ENCODE assay signal across 11 cellular contexts in the genomic region with DNA sequence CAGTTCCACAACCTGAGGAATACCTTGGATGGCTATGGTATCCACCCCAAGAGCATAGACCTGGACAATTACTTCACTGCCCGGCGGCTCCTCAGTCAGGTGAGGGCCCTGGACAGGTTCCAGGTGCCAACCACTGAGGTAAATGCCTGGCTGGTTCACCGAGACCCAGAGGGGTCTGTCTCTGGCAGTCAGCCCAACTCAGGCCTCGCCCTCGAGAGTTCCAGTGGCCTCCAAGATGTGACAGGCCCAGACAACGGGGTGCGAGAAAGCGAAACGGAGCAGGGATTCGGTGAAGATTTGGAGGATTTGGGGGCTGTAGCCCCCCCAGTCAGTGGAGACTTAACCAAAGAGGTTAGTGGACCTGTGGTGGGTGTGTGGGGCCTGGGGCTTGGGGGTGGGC. TPM values are rescaled to one million over a fixed set of nuclear protein-coding genes. Genes with fewer than 3 reads are reported as not detected.
DNase-seq lines count a peak whose midpoint lies in the region; ATAC-seq, FAIRE-seq and TF ChIP-seq lines count a peak whose summit lies in the region.
"Had no signal": no experiment of that assay in that cellular context is flagged by ENCODE, and none has a peak within 500 bp of the region (broad histone marks: within the 10 kb centered on the region; RNA-seq: fewer than 3 reads in every experiment).

No MANE protein-coding gene starts in this region.

- H3K4me3 ChIP-seq in K562 (no peak overlapping the region), right lobe of liver (peak overlapping the region in 2 of 3 donors; percentile 15 to 83), thoracic aorta (peak overlapping the region; percentile 88)

- no peak for TF ChIP-seq EP300 in K562 (IDR thresholded peaks at IDR 0.05; ENCODE audit: low read length)

- TF ChIP-seq POLR2A in K562 (conservative IDR thresholded peaks at IDR 0.05) (no peak), right lobe of liver (IDR thresholded peaks at IDR 0.05) (no peak)

- POLR2A ChIA-PET in K562 (lab: Yijun Ruan, JAX), result interaction anchor here (9.0 kb wide), 1 partner anchor 16 kb away, joined by 53 read pairs; no protein-coding TSS in a partner anchor

- in situ Hi-C loops in K562 (cut with MboI), result no loop called here

- CTCF ChIA-PET in activated CD8-positive, alpha-beta memory T cell treated with anti-CD3 and anti-CD28 coated beads, Interleukin-2, amount 10 ng/mL, durations not matched to agents 7 days and 5 days (lab: Charles Lee), result interaction anchor here (10.7 kb wide), 1 partner anchor 23 kb away, joined by 99 read pairs; no protein-coding TSS in a partner anchor
- CTCF ChIA-PET in K562 (lab: Yijun Ruan, JAX; ENCODE audit: low intra/inter-chr PET ratio), result no interaction called here

- WGBS in K562 (ENCODE audit: insufficient coverage, low coverage, missing lambda C conversion rate), result 87% methylated on average over 10 of the region's 10 CpGs
- 39% methylated on average over 7 of the region's 10 CpGs for WGBS in right lobe of liver (ENCODE audit: insufficient coverage, low coverage, low lambda C conversion rate, missing lambda C conversion rate)

- H3K9me3 ChIP-seq in K562 (replicated peaks; ENCODE audit: control insufficient read depth, insufficient read depth, low read depth, low read length) (no peaks in the 10 kb centered on the region), right lobe of liver (no peaks in the 10 kb centered on the region), thoracic aorta (no peaks in the 10 kb centered on the region)

- peaks cover 41% of the 10 kb centered on the region for H3K36me3 Mint-ChIP-seq in activated CD8-positive, alpha-beta memory T cell treated with anti-CD3 and anti-CD28 coated beads, Interleukin-2, amount 10 ng/mL, durations not matched to agents 7 days and 5 days

- ATAC-seq in activated CD8-positive, alpha-beta memory T cell treated with anti-CD3 and anti-CD28 coated beads, Interleukin-2, amount 10 ng/mL, durations not matched to agents 7 days and 5 days, result no peak
- ATAC-seq in K562 (no peak), right lobe of liver (no peak), thoracic aorta (ENCODE audit: insufficient number of reproducible peaks, low FRiP score, low read depth) (no peak), GM19452 (IDR thresholded peaks at IDR 0.05; ENCODE audit: unreplicated experiment) (no peak), GM18867 (IDR thresholded peaks at IDR 0.05; ENCODE audit: unreplicated experiment) (no peak)
- ATAC-seq: activated CD4-positive, CD25-positive, alpha-beta regulatory T cell treated with anti-CD3 and anti-CD28 coated beads, Interleukin-2, amount 50 U/mL, for 24 hours had no signal

- no TSS peak for BruUV-seq in K562 (replicated peaks; lab: Mats Ljungman, UMichigan)

- H3K27ac ChIP-seq in K562 (ENCODE audit: extremely low read depth, low read depth, low read length) (peak overlapping the region; percentile 54; the same call in 2 of the 3 replicates), right lobe of liver (peak overlapping the region; percentile 62 to 96 (median 91)), thoracic aorta (peak overlapping the region; percentile 93 to 95)

- no peak for FAIRE-seq in K562 (lab: Jason Lieb, UNC)
- FAIRE-seq: frontal cortex had no signal

- no peak overlapping the region for H3K4me3 Mint-ChIP-seq in activated CD8-positive, alpha-beta memory T cell treated with anti-CD3 and anti-CD28 coated beads, Interleukin-2, amount 10 ng/mL, durations not matched to agents 7 days and 5 days

- intact Hi-C loops in K562 (cut with micrococcal nuclease) (no loop called here), right lobe of liver (cut with DNase I) (no loop called here)

- no peak overlapping the region for H2AFZ ChIP-seq in K562 (ENCODE audit: low read depth, low read length)

- H3K79me2 ChIP-seq in K562 (ENCODE audit: control insufficient read depth, insufficient read depth, low read length), result peaks cover 94% of the 10 kb centered on the region

- peak overlapping the region; percentile 53; the same call in 1 of the 2 replicates for H3K4me2 ChIP-seq in K562 (ENCODE audit: insufficient read depth, low read length)

- peak overlapping the region; percentile 4 to 23; a peak in 3 of 4 replicates for H3K9ac ChIP-seq in K562 (ENCODE audit: insufficient read depth in 1 of 2, low read depth in 2 of 2, low read length in 2 of 2)

- TF ChIP-seq CTCF in K562 (IDR thresholded peaks at IDR 0.05 in 2 of 3, conservative IDR thresholded peaks at IDR 0.05 in 1 of 3; ENCODE audit: insufficient read depth in 2 of 3, low read depth in 1 of 3, low read length in 3 of 3) (no peak), right lobe of liver (IDR thresholded peaks at IDR 0.05) (no peak), thoracic aorta (IDR thresholded peaks at IDR 0.05) (no peak)

- H3K36me3 ChIP-seq in K562 (ENCODE audit: control insufficient read depth, insufficient read depth, low read length), result peaks cover 57% of the 10 kb centered on the region
- peaks cover 0 to 15% (median 1%) of the 10 kb centered on the region in 4 donors for H3K36me3 ChIP-seq in right lobe of liver
- peaks cover 5% of the 10 kb centered on the region for H3K36me3 ChIP-seq in thoracic aorta

- H3K4me1 Mint-ChIP-seq in activated CD8-positive, alpha-beta memory T cell treated with anti-CD3 and anti-CD28 coated beads, Interleukin-2, amount 10 ng/mL, durations not matched to agents 7 days and 5 days, result peaks cover 70% of the 10 kb centered on the region

- no peak for TF ChIP-seq RAD21 in K562 (CRISPR knock-in tag; conservative IDR thresholded peaks at IDR 0.05 in 1 of 2, IDR thresholded peaks at IDR 0.05 in 1 of 2)

- H3K27ac Mint-ChIP-seq in activated CD8-positive, alpha-beta memory T cell treated with anti-CD3 and anti-CD28 coated beads, Interleukin-2, amount 10 ng/mL, durations not matched to agents 7 days and 5 days, result peak overlapping the region; percentile 62

- peaks cover 13% of the 10 kb centered on the region for H3K9me1 ChIP-seq in K562 (ENCODE audit: control insufficient read depth, insufficient read depth, low read length)

- no peaks in the 10 kb centered on the region for H3K27me3 ChIP-seq in K562 (ENCODE audit: control insufficient read depth in 2 of 2, insufficient read depth in 2 of 2, low read length in 2 of 2)
- no peaks in the 10 kb centered on the region for H3K27me3 ChIP-seq in right lobe of liver
- no peaks in the 10 kb centered on the region for H3K27me3 ChIP-seq in thoracic aorta (replicated peaks; ENCODE audit: insufficient read depth)

- peaks cover 60 to 64% of the 10 kb centered on the region in 2 experiments for H3K4me1 ChIP-seq in K562 (replicated peaks in 1 of 2; ENCODE audit: control insufficient read depth in 2 of 2, insufficient read depth in 2 of 2, low read length in 2 of 2)
- peaks cover 2 to 69% (median 28%) of the 10 kb centered on the region in 4 donors for H3K4me1 ChIP-seq in right lobe of liver
- H3K4me1 ChIP-seq in thoracic aorta (ENCODE audit: control insufficient read depth in 1 of 2, low read depth in 2 of 2), result peaks cover 59 to 78% of the 10 kb centered on the region in 2 donors

- DNase-seq in activated CD8-positive, alpha-beta memory T cell treated with anti-CD3 and anti-CD28 coated beads, Interleukin-2, amount 10 ng/mL, durations not matched to agents 7 days and 5 days, result no peak
- DNase-seq in activated CD8-positive, alpha-beta memory T cell treated with anti-CD3 and anti-CD28 coated beads, Interleukin-2, amount 50 U/mL, for 48 hours, result no peak
- DNase-seq in K562 (ENCODE audit: extremely low read depth in 1 of 4, low spot score in 3 of 4), result no peak
- DNase-seq in right lobe of liver, result peak in 1 of 3 donors; percentile 59
- DNase-seq in thoracic aorta (ENCODE audit: low spot score), result no peak
- DNase-seq in COLO668 (lab: John Stamatoyannopoulos, UW; ENCODE audit: unreplicated experiment), result no peak
- DNase-seq: stimulated activated CD4-positive, alpha-beta T cell treated with anti-CD3 and anti-CD28 coated beads, Interleukin-4, amount 100 ng/mL, for 1 hour had no signal

- H4K20me1 ChIP-seq in K562 (replicated peaks; ENCODE audit: control insufficient read depth, insufficient read depth, low read length), result peaks cover 34% of the 10 kb centered on the region

- H3K9me3 Mint-ChIP-seq in activated CD8-positive, alpha-beta memory T cell treated with anti-CD3 and anti-CD28 coated beads, Interleukin-2, amount 10 ng/mL, durations not matched to agents 7 days and 5 days (ENCODE audit: low read depth), result no peaks in the 10 kb centered on the region

- H3K27me3 Mint-ChIP-seq in activated CD8-positive, alpha-beta memory T cell treated with anti-CD3 and anti-CD28 coated beads, Interleukin-2, amount 10 ng/mL, durations not matched to agents 7 days and 5 days, result no peaks in the 10 kb centered on the region

RNA-seq across cellular contexts. Expression of gene NFE2L1, which starts 3.1 kb away (rescaled TPM):
- 10 to 100 TPM; 56.1 to 80.8 TPM for total RNA-seq in activated CD8-positive, alpha-beta memory T cell treated with anti-CD3 and anti-CD28 coated beads, Interleukin-2, amount 10 ng/mL, durations not matched to agents 7 days and 5 days
- total RNA-seq in K562 (2011; cell fraction: chromatin; rRNA removed; ENCODE audit: low replicate concordance), result 97.0 and 141 TPM in 2 replicates
- total RNA-seq in K562 (2011; cell fraction: nucleolus; rRNA removed), result 104 and 118 TPM in 2 replicates
- 88.2 and 97.7 TPM in 2 replicates for total RNA-seq in K562 (2011; cell fraction: nucleoplasm; rRNA removed)
- total RNA-seq in K562 (2014; rRNA removed) (18.6 and 22.0 TPM in 2 replicates), K562 (2014; rRNA removed; fragmentation: Illumina TruSeq; extraction: Trizol) (38.7 and 57.0 TPM in 2 replicates), K562 (2015; rRNA removed; fragmentation: Illumina TruSeq; extraction: Trizol) (39.7 and 40.5 TPM in 2 replicates), K562 (2021) (61.4 and 67.7 TPM in 2 replicates), right lobe of liver (100 to 1,000 TPM in 4 of 6 experiments, 10 to 100 TPM in 2; 63.1 to 156 (median 117) TPM), thoracic aorta (100 to 1,000 TPM; 131 to 155 TPM)
- polyA plus RNA-seq in K562 (2011; rRNA removed) (57.2 and 59.8 TPM in 2 replicates), K562 (2014; fragmentation: Illumina TruSeq; extraction: Trizol) (68.1 and 68.6 TPM in 2 replicates), K562 (2014; fragmentation: Nextera tagmentation; extraction: Ambion mirVana) (1 to 10 TPM; 2.0 to 2.8 TPM), K562 (2014; rRNA removed) (40.7 and 41.4 TPM in 2 replicates)
- 41.0 and 52.4 TPM in 2 replicates for polyA plus RNA-seq in K562 (2011; cell fraction: cytosol; rRNA removed)
- 34.1 and 41.0 TPM in 2 replicates for polyA plus RNA-seq in K562 (2011; cell fraction: nucleus; rRNA removed)
- polyA plus RNA-seq in K562 (2012), result 109 and 147 TPM in 2 replicates
- polyA minus RNA-seq in K562 (2011; rRNA and poly(A)+ RNA removed), result 79.5 and 101 TPM in 2 replicates
- polyA minus RNA-seq in K562 (2011; cell fraction: cytosol; rRNA and poly(A)+ RNA removed), result 31.0 and 35.6 TPM in 2 replicates
- 12.5 and 16.4 TPM in 2 replicates for polyA minus RNA-seq in K562 (2011; cell fraction: nucleus; rRNA and poly(A)+ RNA removed)

RNA-seq across cellular contexts. Expression of gene COPZ2, which starts 13.7 kb away (rescaled TPM):
- total RNA-seq in activated CD8-positive, alpha-beta memory T cell treated with anti-CD3 and anti-CD28 coated beads, Interleukin-2, amount 10 ng/mL, durations not matched to agents 7 days and 5 days, result 10 to 100 TPM in 1 of 2 experiments, 1 to 10 TPM in 1; 5.4 to 14.1 TPM
- 0.46 TPM in 1 of 2 replicates, not detected in the other for total RNA-seq in K562 (2011; cell fraction: chromatin; rRNA removed; ENCODE audit: low replicate concordance)
- 0.66 TPM in 1 of 2 replicates, not detected in the other for total RNA-seq in K562 (2011; cell fraction: nucleolus; rRNA removed)
- 0.73 and 0.92 TPM in 2 replicates for total RNA-seq in K562 (2011; cell fraction: nucleoplasm; rRNA removed)
- total RNA-seq in K562 (2014; rRNA removed) (not detected in 2 replicates), K562 (2014; rRNA removed; fragmentation: Illumina TruSeq; extraction: Trizol) (not detected in 2 replicates), K562 (2015; rRNA removed; fragmentation: Illumina TruSeq; extraction: Trizol) (not detected in 2 replicates), K562 (2021) (0.49 TPM in 1 of 2 replicates, not detected in the other), right lobe of liver (10 to 100 TPM; 18.9 to 26.6 (median 23.8) TPM), thoracic aorta (10 to 100 TPM; 46.8 to 70.9 TPM)
- polyA plus RNA-seq in K562 (2011; rRNA removed) (0.14 and 0.22 TPM in 2 replicates), K562 (2014; fragmentation: Illumina TruSeq; extraction: Trizol) (0.21 TPM in 1 of 2 replicates, not detected in the other), K562 (2014; fragmentation: Nextera tagmentation; extraction: Ambion mirVana) (not detected), K562 (2014; rRNA removed) (not detected in 2 replicates)
- 0.13 TPM in 1 of 2 replicates, not detected in the other for polyA plus RNA-seq in K562 (2011; cell fraction: cytosol; rRNA removed)
- 0.52 and 1.4 TPM in 2 replicates for polyA plus RNA-seq in K562 (2011; cell fraction: nucleus; rRNA removed)
- polyA plus RNA-seq in K562 (2012), result 0.78 TPM in 1 of 2 replicates, not detected in the other
- polyA minus RNA-seq in K562 (2011; rRNA and poly(A)+ RNA removed), result not detected in 2 replicates
- polyA minus RNA-seq in K562 (2011; cell fraction: cytosol; rRNA and poly(A)+ RNA removed), result not detected in 2 replicates
- not detected in 2 replicates for polyA minus RNA-seq in K562 (2011; cell fraction: nucleus; rRNA and poly(A)+ RNA removed)

RNA-seq across cellular contexts. Expression of gene CBX1, which starts 50.0 kb away (rescaled TPM):
- total RNA-seq in activated CD8-positive, alpha-beta memory T cell treated with anti-CD3 and anti-CD28 coated beads, Interleukin-2, amount 10 ng/mL, durations not matched to agents 7 days and 5 days, result 10 to 100 TPM; 46.3 to 47.8 TPM
- total RNA-seq in K562 (2011; cell fraction: chromatin; rRNA removed; ENCODE audit: low replicate concordance), result 5.2 and 13.9 TPM in 2 replicates
- total RNA-seq in K562 (2011; cell fraction: nucleolus; rRNA removed), result 3.7 and 5.7 TPM in 2 replicates
- 11.4 and 14.1 TPM in 2 replicates for total RNA-seq in K562 (2011; cell fraction: nucleoplasm; rRNA removed)
- total RNA-seq in K562 (2014; rRNA removed) (44.0 and 48.2 TPM in 2 replicates), K562 (2014; rRNA removed; fragmentation: Illumina TruSeq; extraction: Trizol) (64.4 and 75.3 TPM in 2 replicates), K562 (2015; rRNA removed; fragmentation: Illumina TruSeq; extraction: Trizol) (70.4 and 76.2 TPM in 2 replicates), K562 (2021) (44.6 and 52.7 TPM in 2 replicates), right lobe of liver (10 to 100 TPM in 2 of 6 experiments, 1 to 10 TPM in 4; 7.0 to 10.5 (median 9.9) TPM), thoracic aorta (10 to 100 TPM; 35.7 to 36.1 TPM)
- polyA plus RNA-seq in K562 (2011; rRNA removed) (31.9 and 45.0 TPM in 2 replicates), K562 (2014; fragmentation: Illumina TruSeq; extraction: Trizol) (73.0 and 95.7 TPM in 2 replicates), K562 (2014; fragmentation: Nextera tagmentation; extraction: Ambion mirVana) (10 to 100 TPM; 10.6 to 13.5 TPM), K562 (2014; rRNA removed) (48.7 and 53.3 TPM in 2 replicates)
- polyA plus RNA-seq in K562 (2011; cell fraction: cytosol; rRNA removed), result 10.1 and 18.3 TPM in 2 replicates
- 7.4 and 12.0 TPM in 2 replicates for polyA plus RNA-seq in K562 (2011; cell fraction: nucleus; rRNA removed)
- polyA plus RNA-seq in K562 (2012), result 50.1 and 87.7 TPM in 2 replicates
- 27.9 and 31.5 TPM in 2 replicates for polyA minus RNA-seq in K562 (2011; rRNA and poly(A)+ RNA removed)
- 15.0 and 16.3 TPM in 2 replicates for polyA minus RNA-seq in K562 (2011; cell fraction: cytosol; rRNA and poly(A)+ RNA removed)
- 2.3 and 7.2 TPM in 2 replicates for polyA minus RNA-seq in K562 (2011; cell fraction: nucleus; rRNA and poly(A)+ RNA removed)

RNA-seq across cellular contexts. Expression of gene SNX11, which starts 56.3 kb away (rescaled TPM):
- 10 to 100 TPM; 25.1 to 32.6 TPM for total RNA-seq in activated CD8-positive, alpha-beta memory T cell treated with anti-CD3 and anti-CD28 coated beads, Interleukin-2, amount 10 ng/mL, durations not matched to agents 7 days and 5 days
- 48.4 and 61.2 TPM in 2 replicates for total RNA-seq in K562 (2011; cell fraction: chromatin; rRNA removed; ENCODE audit: low replicate concordance)
- total RNA-seq in K562 (2011; cell fraction: nucleolus; rRNA removed), result 27.6 and 39.2 TPM in 2 replicates
- 37.8 and 55.3 TPM in 2 replicates for total RNA-seq in K562 (2011; cell fraction: nucleoplasm; rRNA removed)
- total RNA-seq in K562 (2014; rRNA removed), result 13.1 and 15.8 TPM in 2 replicates
- 16.6 and 16.8 TPM in 2 replicates for total RNA-seq in K562 (2014; rRNA removed; fragmentation: Illumina TruSeq; extraction: Trizol)
- total RNA-seq in K562 (2015; rRNA removed; fragmentation: Illumina TruSeq; extraction: Trizol), result 12.3 and 12.4 TPM in 2 replicates
- 18.0 and 18.4 TPM in 2 replicates for total RNA-seq in K562 (2021)
- 22.1 and 23.3 TPM in 2 replicates for polyA plus RNA-seq in K562 (2011; rRNA removed)
- 16.6 and 20.8 TPM in 2 replicates for polyA plus RNA-seq in K562 (2011; cell fraction: cytosol; rRNA removed)
- polyA plus RNA-seq in K562 (2011; cell fraction: nucleus; rRNA removed), result 24.5 and 25.0 TPM in 2 replicates
- 15.0 and 16.6 TPM in 2 replicates for polyA plus RNA-seq in K562 (2012)
- 14.9 and 16.5 TPM in 2 replicates for polyA plus RNA-seq in K562 (2014; fragmentation: Illumina TruSeq; extraction: Trizol)
- polyA plus RNA-seq in K562 (2014; fragmentation: Nextera tagmentation; extraction: Ambion mirVana), result 10 to 100 TPM; 20.8 to 24.0 TPM
- 15.4 and 19.2 TPM in 2 replicates for polyA plus RNA-seq in K562 (2014; rRNA removed)
- polyA minus RNA-seq in K562 (2011; rRNA and poly(A)+ RNA removed), result 16.3 and 19.5 TPM in 2 replicates
- 8.2 and 9.5 TPM in 2 replicates for polyA minus RNA-seq in K562 (2011; cell fraction: cytosol; rRNA and poly(A)+ RNA removed)
- 6.7 and 8.6 TPM in 2 replicates for polyA minus RNA-seq in K562 (2011; cell fraction: nucleus; rRNA and poly(A)+ RNA removed)
- 10 to 100 TPM in 3 of 6 experiments, 1 to 10 TPM in 3; 7.2 to 11.7 (median 9.2) TPM for total RNA-seq in right lobe of liver
- total RNA-seq in thoracic aorta, result 10 to 100 TPM; 12.0 to 15.4 TPM
